7 cellular contexts compared by ENCODE assay signal in genomic region chr18:31101148-31102019, GRCh38. TPM values are rescaled to one million over a fixed set of nuclear protein-coding genes. Genes with fewer than 3 reads are reported as not detected.
DNase-seq lines count a peak whose midpoint lies in the region; ATAC-seq and TF ChIP-seq lines count a peak whose summit lies in the region.

No MANE protein-coding gene starts in this region.

- no peaks in the 10 kb centered on the region for H3K9me3 Mint-ChIP-seq in nephron

- TF ChIP-seq POLR2A in HCT116 (IDR thresholded peaks at IDR 0.05; ENCODE audit: borderline replicate concordance, extremely low read depth, insufficient read depth, insufficient read length): no peak

- BruUV-seq in HCT116 (replicated peaks; lab: Mats Ljungman, UMichigan): no TSS peak

- peak overlapping the region; percentile 75 to 85 (median 79) for H3K27ac Mint-ChIP-seq in nephron

- RAD21 ChIA-PET in HCT116 (lab: Charles Lee; ENCODE audit: low non-redundant PET in 1 of 2, low total read pairs in 2 of 2, uncharacterized antibody in 2 of 2, unreplicated experiment in 2 of 2): no interaction called here

- H3K27me3 Mint-ChIP-seq in nephron (ENCODE audit: low read depth): peaks cover 45% of the 10 kb centered on the region

- POLR2A ChIA-PET in HCT116 (lab: Charles Lee): interaction anchor here (1.2 kb wide), 1 partner anchor 106 kb away, joined by 3 read pairs; no protein-coding TSS in a partner anchor
- POLR2A ChIA-PET in RWPE1 (lab: Yijun Ruan, JAX; ENCODE audit: low non-redundant PET): no interaction called here

- H3K4me3 ChIP-seq in HCT116 (replicated peaks in 1 of 2; ENCODE audit: low read depth in 1 of 2, low read length in 2 of 2): peak overlapping the region; percentile 64 to 82

- peak; percentile 60 for ATAC-seq in HCT116
- ATAC-seq in esophagus mucosa: peak; percentile 43
- no peak for ATAC-seq in activated CD4-positive, CD25-positive, alpha-beta regulatory T cell treated with anti-CD3 and anti-CD28 coated beads, Interleukin-2, amount 50 U/mL, for 24 hours
- ATAC-seq in HG02970 (IDR thresholded peaks at IDR 0.05; ENCODE audit: low FRiP score, unreplicated experiment): no peak

- H3K4me1 ChIP-seq in HCT116 (ENCODE audit: control insufficient read depth in 1 of 2, insufficient read depth in 2 of 2, low read length in 2 of 2): peaks cover 31 to 67% of the 10 kb centered on the region in 2 experiments

- peak overlapping the region; percentile 82 to 92 (median 87) for H3K4me3 Mint-ChIP-seq in nephron

- DNase-seq in HCT116 (ENCODE audit: low read depth, low spot score): no peak
- DNase-seq in RWPE1 (ENCODE audit: low spot score): no peak
- DNase-seq in NCI-H128 (lab: John Stamatoyannopoulos, UW; ENCODE audit: unreplicated experiment): no peak

- H3K36me3 ChIP-seq in HCT116 (ENCODE audit: control insufficient read depth in 1 of 2, insufficient read depth in 2 of 2, low read length in 2 of 2): no peaks in the 10 kb centered on the region

- peaks cover 13% of the 10 kb centered on the region for H3K4me1 Mint-ChIP-seq in nephron

- H3K9ac ChIP-seq in HCT116 (ENCODE audit: low read length): peak overlapping the region; percentile 91

- CTCF ChIA-PET in HCT116 (lab: Charles Lee): interaction anchor here (1.3 kb wide), 1 partner anchor 141 kb away, joined by 3 read pairs; no protein-coding TSS in a partner anchor
- CTCF ChIA-PET in RWPE1 (lab: Yijun Ruan, JAX): no interaction called here

- no peak for TF ChIP-seq RAD21 in HCT116 (IDR thresholded peaks at IDR 0.05; ENCODE audit: low read depth)

- peak in 2 of 3 experiments; percentile 23 to 24; a peak in 2 of 6 replicates for TF ChIP-seq CTCF in HCT116 (IDR thresholded peaks at IDR 0.05 in 2 of 3, conservative IDR thresholded peaks at IDR 0.05 in 1 of 3; ENCODE audit: borderline replicate concordance in 1 of 3, insufficient read depth in 1 of 3, low read depth in 2 of 3, low read length in 2 of 3)
- TF ChIP-seq CTCF in RWPE1 (conservative IDR thresholded peaks at IDR 0.05; ENCODE audit: low read depth): peak; percentile 29
- TF ChIP-seq CTCF in nephron (IDR thresholded peaks at IDR 0.05; ENCODE audit: unreplicated experiment in 3 of 3): peak in 2 of 3 experiments; percentile 13 to 38

- H3K36me3 Mint-ChIP-seq in nephron (ENCODE audit: low read depth): peaks cover 3% of the 10 kb centered on the region

- no peaks in the 10 kb centered on the region for H3K9me2 ChIP-seq in HCT116 (ENCODE audit: insufficient read depth)

- no peaks in the 10 kb centered on the region for H4K20me1 ChIP-seq in HCT116 (ENCODE audit: insufficient read depth)

- H3K27ac ChIP-seq in HCT116 (ENCODE audit: low read depth, low read length): peak overlapping the region; percentile 83
- peak overlapping the region; percentile 80 for H3K27ac ChIP-seq in RWPE1

- intact Hi-C loops in HCT116 (cut with micrococcal nuclease): loop anchor here (5.0 to 10.0 kb wide), 4 partner anchors 106 to 411 kb away; no protein-coding TSS in a partner anchor

- no peaks in the 10 kb centered on the region for H3K27me3 ChIP-seq in HCT116 (ENCODE audit: insufficient read depth, low read length)

- H3K9me3 ChIP-seq in HCT116 (ENCODE audit: control insufficient read depth in 1 of 2, insufficient read depth in 1 of 2, low read depth in 1 of 2, low read length in 2 of 2): no peaks in the 10 kb centered on the region

- peaks cover 31% of the 10 kb centered on the region for H3K79me2 ChIP-seq in HCT116 (ENCODE audit: insufficient read depth, low read length)

- no peak overlapping the region for H2AFZ ChIP-seq in HCT116 (ENCODE audit: low read depth, low read length, poor library complexity, severe bottlenecking)

- peak overlapping the region; percentile 98 for H3K4me2 ChIP-seq in HCT116 (ENCODE audit: low read length)

TF ChIP-seq in HCT116, 20 proteins besides CTCF, POLR2A, EP300 and RAD21:
- TF ChIP-seq EZH2 (IDR thresholded peaks at IDR 0.05) (no peak), ZNF274 (IDR thresholded peaks at IDR 0.05; ENCODE audit: low read depth, low read length) (no peak), SP1 (IDR thresholded peaks at IDR 0.05; ENCODE audit: low read depth) (no peak), SIN3A (IDR thresholded peaks at IDR 0.05; ENCODE audit: low read depth) (peak; percentile 30; the same call in 1 of the 2 replicates), TCF7L2 (IDR thresholded peaks at IDR 0.05; ENCODE audit: borderline replicate concordance, extremely low read depth, insufficient read depth, insufficient read length) (no peak), ZFX (IDR thresholded peaks at IDR 0.05) (no peak), ELF1 (IDR thresholded peaks at IDR 0.05; ENCODE audit: borderline replicate concordance, low read depth) (no peak), MAX (IDR thresholded peaks at IDR 0.05) (peak; percentile 41), CBX3 (IDR thresholded peaks at IDR 0.05; ENCODE audit: low read depth) (no peak), REST (IDR thresholded peaks at IDR 0.05; ENCODE audit: low read depth) (no peak), YY1 (IDR thresholded peaks at IDR 0.05; ENCODE audit: extremely low read depth, insufficient replicate concordance, low read depth, low read length) (no peak), JUND (IDR thresholded peaks at IDR 0.05) (no peak), FOSL1 (IDR thresholded peaks at IDR 0.05; ENCODE audit: low read depth) (no peak), POLR2AphosphoS5 (IDR thresholded peaks at IDR 0.05; ENCODE audit: low read depth, low read length) (peak; percentile 53; the same call in 1 of the 2 replicates)

RNA-seq across cellular contexts. Expression of gene DSC2, which starts 0.8 kb away (rescaled TPM):
- 33.4 TPM for total RNA-seq in HCT116 (2021; ENCODE audit: unreplicated experiment)
- polyA plus RNA-seq in HCT116 (2012): 11.7 and 12.5 TPM in 2 replicates
- 434 TPM for total RNA-seq in esophagus mucosa

RNA-seq across cellular contexts. Expression of gene DSC3, which starts 58.8 kb away (rescaled TPM):
- total RNA-seq in HCT116 (2021; ENCODE audit: unreplicated experiment) (7.6 TPM), esophagus mucosa (319 TPM)
- polyA plus RNA-seq in HCT116 (2012): 2.5 and 3.0 TPM in 2 replicates

Comparison
In these comparisons a context has a peak if more than half of its experiments do, and no peak if none do; other contexts are left out.
1. ATAC-seq: peak in HCT116 (single experiment) and esophagus mucosa (single experiment); none in activated CD4-positive, CD25-positive, alpha-beta regulatory T cell treated with anti-CD3 and anti-CD28 coated beads, Interleukin-2, amount 50 U/mL, for 24 hours (0 of 2) and HG02970 (single experiment).
2. RNA of gene DSC2, which starts 0.8 kb away (total RNA-seq): 434 TPM in esophagus mucosa (single experiment); 33.4 TPM in HCT116 (single experiment); every median in the first group is over 10 times any median in the second.
3. RNA of gene DSC3, which starts 58.8 kb away (total RNA-seq): 319 TPM in esophagus mucosa (single experiment); 7.6 TPM in HCT116 (single experiment); every median in the first group is over 10 times any median in the second.
4. Peak in every context shown above with its lines, with median percentiles within 50 percentile points of each other: CTCF ChIP-seq.